ENCODE assay signal across 20 cellular contexts in genomic region chr5:141919218-141920129, GRCh38. TPM values are rescaled to one million over a fixed set of nuclear protein-coding genes. Genes with fewer than 3 reads are reported as not detected.
A peak's percentile ranks its signal among the peaks of the same experiment; 100 is the strongest.
DNase-seq lines count a peak whose midpoint lies in the region; ATAC-seq and TF ChIP-seq lines count a peak whose summit lies in the region.
"Had no signal": no experiment of that assay in that cellular context is flagged by ENCODE, and none has a peak within 500 bp of the region (broad histone marks: within the 10 kb centered on the region; RNA-seq: fewer than 3 reads in every experiment).

No MANE protein-coding gene starts in this region.

- H3K9me3 Mint-ChIP-seq in GM23338 (no peaks in the 10 kb centered on the region; the same call in 2 of the 3 replicates), Calu3 (ENCODE audit: low read depth, unreplicated experiment) (no peaks in the 10 kb centered on the region)

- no peak overlapping the region for H3K4me3 Mint-ChIP-seq in GM23338
- H3K4me3 Mint-ChIP-seq in Calu3 (ENCODE audit: low read depth, unreplicated experiment) = no peak overlapping the region

- WGBS in hepatocyte (ENCODE audit: low lambda C conversion rate, missing lambda C conversion rate) = 84% methylated on average over 8 of the region's 8 CpGs

- H3K9ac ChIP-seq in mucosa of rectum (ENCODE audit: low read depth in 1 of 2, low read length in 2 of 2) = no peak overlapping the region
- H3K9ac ChIP-seq: BLaER1, KMS-11 had no signal

- CTCF ChIA-PET in Calu3 (lab: Charles Lee) = no interaction called here

- H3K27me3 Mint-ChIP-seq in GM23338 (ENCODE audit: insufficient read depth, low read depth, poor library complexity) (peaks cover 32% of the 10 kb centered on the region), Calu3 (ENCODE audit: unreplicated experiment) (peaks cover 36% of the 10 kb centered on the region)

- peaks cover 24% of the 10 kb centered on the region for H3F3A ChIP-seq in GM23338 (replicated peaks; ENCODE audit: low read depth)

- H3K36me3 ChIP-seq in GM23338 (ENCODE audit: insufficient read depth) (no peaks in the 10 kb centered on the region), hepatocyte (replicated peaks; ENCODE audit: insufficient read depth, low read depth) (no peaks in the 10 kb centered on the region), mucosa of rectum (ENCODE audit: control insufficient read depth in 2 of 2, insufficient read depth in 2 of 2, low read length in 2 of 2) (no peaks in the 10 kb centered on the region)
- H3K36me3 ChIP-seq: BLaER1 had no signal

- H3K79me2 ChIP-seq in GM23338 (replicated peaks; ENCODE audit: insufficient read depth) (peaks cover 3% of the 10 kb centered on the region), hepatocyte (peaks cover 2% of the 10 kb centered on the region)

- H4K20me1 ChIP-seq in GM23338 (replicated peaks; ENCODE audit: insufficient read depth) (no peaks in the 10 kb centered on the region), hepatocyte (ENCODE audit: insufficient read depth, poor library complexity, severe bottlenecking) (no peaks in the 10 kb centered on the region)

- H3K27ac ChIP-seq in GM23338 (ENCODE audit: low read depth) (no peak overlapping the region), hepatocyte (peak overlapping the region; percentile 72), mucosa of rectum (ENCODE audit: low read depth in 2 of 2, low read length in 2 of 2) (peak overlapping the region; percentile 56 to 61)
- H3K27ac ChIP-seq: BLaER1, KMS-11 had no signal

- no peak for ATAC-seq in GM23338
- no peak for ATAC-seq in HG03097 (IDR thresholded peaks at IDR 0.05; ENCODE audit: low FRiP score, unreplicated experiment)
- ATAC-seq in GM21390 (IDR thresholded peaks at IDR 0.05; ENCODE audit: unreplicated experiment) = no peak
- ATAC-seq: Panc1, SK-N-SH treated with all-trans-retinoic acid at 6 μM for 48 hours had no signal

- H3K27me3 ChIP-seq in GM23338 (ENCODE audit: insufficient read depth) = peaks cover 11% of the 10 kb centered on the region; the same call in 1 of the 2 replicates
- peaks cover 5% of the 10 kb centered on the region for H3K27me3 ChIP-seq in hepatocyte
- H3K27me3 ChIP-seq in mucosa of rectum (ENCODE audit: control insufficient read depth in 2 of 2, insufficient read depth in 2 of 2, low read length in 2 of 2) = no peaks in the 10 kb centered on the region

- peak overlapping the region; percentile 44 for H3K27ac Mint-ChIP-seq in GM23338
- no peak overlapping the region for H3K27ac Mint-ChIP-seq in Calu3 (ENCODE audit: unreplicated experiment)

- H3K9me2 ChIP-seq in GM23338 (ENCODE audit: insufficient read depth) (no peaks in the 10 kb centered on the region), hepatocyte (replicated peaks; ENCODE audit: insufficient read depth) (no peaks in the 10 kb centered on the region)

- H3K36me3 Mint-ChIP-seq in GM23338 (ENCODE audit: low read depth) (peaks cover 6% of the 10 kb centered on the region), Calu3 (ENCODE audit: insufficient read depth, unreplicated experiment) (peaks cover 18% of the 10 kb centered on the region)

- H2AFZ ChIP-seq in GM23338 = no peak overlapping the region
- H2AFZ ChIP-seq in hepatocyte = no peak overlapping the region

- intact Hi-C loops in Calu3 (cut with micrococcal nuclease; ENCODE audit: unreplicated experiment) = no loop called here

- no TSS peak for BruUV-seq in Calu3 (replicated peaks; lab: Mats Ljungman, UMichigan)

- H3K4me2 ChIP-seq in GM23338 = no peak overlapping the region
- H3K4me2 ChIP-seq in hepatocyte = no peak overlapping the region
- H3K4me2 ChIP-seq: BLaER1, KMS-11 had no signal

- no peaks in the 10 kb centered on the region for H3K9me3 ChIP-seq in hepatocyte (ENCODE audit: low read depth)
- H3K9me3 ChIP-seq in mucosa of rectum (ENCODE audit: control insufficient read depth in 2 of 2, low read length in 2 of 2) = no peaks in the 10 kb centered on the region
- H3K9me3 ChIP-seq: BLaER1 had no signal

- H3K4me1 Mint-ChIP-seq in GM23338 (peaks cover 22% of the 10 kb centered on the region), Calu3 (ENCODE audit: low read depth, unreplicated experiment) (peaks cover 9% of the 10 kb centered on the region)

- peaks cover 25% of the 10 kb centered on the region for H3K4me1 ChIP-seq in GM23338 (ENCODE audit: insufficient read depth)
- peaks cover 15% of the 10 kb centered on the region for H3K4me1 ChIP-seq in hepatocyte (ENCODE audit: insufficient read depth)
- peaks cover 12 to 39% of the 10 kb centered on the region in 2 donors for H3K4me1 ChIP-seq in mucosa of rectum (ENCODE audit: control insufficient read depth in 2 of 2, insufficient read depth in 2 of 2, low read length in 2 of 2)

- TF ChIP-seq CTCF in GM23338 (conservative IDR thresholded peaks at IDR 0.05; ENCODE audit: low read depth in 2 of 2) = no peak
- TF ChIP-seq CTCF in hepatocyte (IDR thresholded peaks at IDR 0.05; ENCODE audit: poor library complexity) = no peak
- TF ChIP-seq CTCF in Calu3 (IDR thresholded peaks at IDR 0.05; ENCODE audit: unreplicated experiment) = no peak

- DNase-seq in GM23338 (ENCODE audit: low spot score) (no peak), RKO (ENCODE audit: low spot score) (peak; percentile 21), hepatocyte (ENCODE audit: low spot score) (peak; percentile 40), NCI-H2081 (lab: John Stamatoyannopoulos, UW) (no peak), Calu3 (no peak)
- DNase-seq: DMS79 treated with DMSO at 0.1 percent for 48 hours, NCI-H1105 treated with DMSO at 0.1 percent for 48 hours, NCI-H187, NCI-H446, NCI-H774, SHP77 had no signal

- H3K4me3 ChIP-seq in GM23338 = no peak overlapping the region
- H3K4me3 ChIP-seq in hepatocyte = no peak overlapping the region
- no peak overlapping the region for H3K4me3 ChIP-seq in mucosa of rectum (ENCODE audit: low read length in 2 of 2)
- H3K4me3 ChIP-seq: BLaER1 had no signal

TF ChIP-seq in GM23338, 12 proteins besides CTCF, POLR2A, EP300 and RAD21 (continues in another document):
- no peak for TF ChIP-seq ETS1 (IDR thresholded peaks at IDR 0.05)

RNA-seq across cellular contexts. Expression of gene DELE1, which starts 4.2 kb away (rescaled TPM):
- 50.0 and 62.2 TPM in 2 replicates for total RNA-seq in GM23338 (2014; rRNA removed; shearing (Covaris generic))
- 25.6 and 26.9 TPM in 2 replicates for polyA plus RNA-seq in GM23338 (2016; fragmentation: Nextera tagmentation; extraction: Ambion mirVana)
- total RNA-seq in hepatocyte = 57.2 and 62.0 TPM in 2 replicates
- 31.5 and 32.6 TPM in 2 replicates for polyA plus RNA-seq in hepatocyte
- 78.0 and 78.5 TPM in 2 replicates for total RNA-seq in Calu3 (2022)

RNA-seq across cellular contexts. Expression of gene PCDH12, which starts 38.5 kb away (rescaled TPM):
- 0.12 and 0.14 TPM in 2 replicates for total RNA-seq in GM23338 (2014; rRNA removed; shearing (Covaris generic))
- polyA plus RNA-seq in GM23338 (2016; fragmentation: Nextera tagmentation; extraction: Ambion mirVana) = 0.29 and 0.33 TPM in 2 replicates
- total RNA-seq in hepatocyte = 1.1 and 4.5 TPM in 2 replicates
- polyA plus RNA-seq in hepatocyte = 0.06 and 0.42 TPM in 2 replicates
- total RNA-seq in Calu3 (2022) = not detected in 2 replicates
- total RNA-seq: H4, MCF 10A had no signal

RNA-seq across cellular contexts. Expression of gene PCDH1, which starts 41.3 kb away (rescaled TPM):
- total RNA-seq in GM23338 (2014; rRNA removed; shearing (Covaris generic)) = 155 and 183 TPM in 2 replicates
- 26.2 and 27.8 TPM in 2 replicates for polyA plus RNA-seq in GM23338 (2016; fragmentation: Nextera tagmentation; extraction: Ambion mirVana)
- 10.5 and 10.8 TPM in 2 replicates for total RNA-seq in hepatocyte
- polyA plus RNA-seq in hepatocyte = 6.2 and 8.6 TPM in 2 replicates
- total RNA-seq in Calu3 (2022) = 146 and 167 TPM in 2 replicates

RNA-seq across cellular contexts. Expression of gene RNF14, which starts 49.4 kb away (rescaled TPM):
- 18.1 and 19.0 TPM in 2 replicates for total RNA-seq in GM23338 (2014; rRNA removed; shearing (Covaris generic))
- polyA plus RNA-seq in GM23338 (2016; fragmentation: Nextera tagmentation; extraction: Ambion mirVana) = 4.5 and 8.9 TPM in 2 replicates
- total RNA-seq in hepatocyte = 53.0 and 57.8 TPM in 2 replicates
- polyA plus RNA-seq in hepatocyte = 48.2 and 52.6 TPM in 2 replicates
- 32.2 and 43.3 TPM in 2 replicates for total RNA-seq in Calu3 (2022)

Comparison
In these comparisons a context has a peak if more than half of its experiments do, and no peak if none do; other contexts are left out.
1. DNase-seq: peak in RKO (single experiment) and hepatocyte (single experiment); none in GM23338 (single experiment), NCI-H2081 (0 of 2) and Calu3 (single experiment).
2. RNA of gene PCDH1, which starts 41.3 kb away (total RNA-seq): 155 to 183 TPM in GM23338 and 146 to 167 TPM in Calu3; 10.5 to 10.8 TPM in hepatocyte; every median in the first group is over 10 times any median in the second.